1 cellular context compared by ENCODE assay signal in the genomic region with DNA sequence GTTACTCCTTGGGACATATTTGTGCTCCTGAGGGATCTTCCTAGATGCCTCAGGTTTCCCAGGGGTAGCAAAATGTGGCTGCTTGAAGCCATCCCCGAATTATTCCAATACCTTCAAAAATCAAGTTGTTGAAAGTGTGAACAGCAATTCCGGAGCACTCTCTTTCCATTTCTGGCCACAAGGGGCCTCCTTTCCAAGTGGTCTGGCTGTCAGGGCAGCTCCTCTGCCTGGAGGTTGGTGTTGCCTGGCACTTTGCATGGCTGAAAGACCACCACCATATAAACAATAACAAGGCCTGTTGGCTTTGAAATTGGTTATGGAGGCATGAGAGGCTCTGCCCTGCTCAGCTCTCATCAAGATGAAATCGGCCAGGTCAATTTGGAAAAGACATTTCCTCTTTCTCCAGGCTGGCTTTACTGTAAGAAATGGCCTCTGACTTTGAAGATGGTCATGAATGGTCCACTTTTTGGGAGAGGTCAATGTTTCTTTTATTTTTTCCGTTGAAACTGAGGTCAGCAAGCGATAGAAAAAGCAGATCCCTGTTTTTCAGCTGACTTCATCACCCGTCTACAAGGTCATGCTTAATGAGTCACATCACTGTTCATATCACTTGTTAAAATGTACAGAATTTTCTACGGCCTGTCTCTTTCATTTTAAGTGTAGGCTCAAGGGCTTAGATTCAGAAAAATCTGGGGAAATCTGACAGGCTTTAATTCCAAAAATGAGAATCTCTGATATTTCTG.
A peak's percentile ranks its signal among the peaks of the same experiment; 100 is the strongest.
TF ChIP-seq lines count a peak whose summit lies in the region.

No MANE protein-coding gene starts in this region.

TF ChIP-seq in HEK293, 187 proteins besides CTCF, POLR2A, EP300 and RAD21 (continued from another document and continues in another):
- peak; percentile 83 for TF ChIP-seq ZNF18 (tag by site-specific recombination; IDR thresholded peaks at IDR 0.05)
- 0 out of 2 replicates have a peak, but pooled peaks have one; percentile 6 for TF ChIP-seq ZNF660 (tag by site-specific recombination; IDR thresholded peaks at IDR 0.05)
- 0 out of 2 replicates have a peak, but pooled peaks have one; percentile 17 for TF ChIP-seq IKZF3 (tag by site-specific recombination; IDR thresholded peaks at IDR 0.05)
- TF ChIP-seq, protein P1, sequence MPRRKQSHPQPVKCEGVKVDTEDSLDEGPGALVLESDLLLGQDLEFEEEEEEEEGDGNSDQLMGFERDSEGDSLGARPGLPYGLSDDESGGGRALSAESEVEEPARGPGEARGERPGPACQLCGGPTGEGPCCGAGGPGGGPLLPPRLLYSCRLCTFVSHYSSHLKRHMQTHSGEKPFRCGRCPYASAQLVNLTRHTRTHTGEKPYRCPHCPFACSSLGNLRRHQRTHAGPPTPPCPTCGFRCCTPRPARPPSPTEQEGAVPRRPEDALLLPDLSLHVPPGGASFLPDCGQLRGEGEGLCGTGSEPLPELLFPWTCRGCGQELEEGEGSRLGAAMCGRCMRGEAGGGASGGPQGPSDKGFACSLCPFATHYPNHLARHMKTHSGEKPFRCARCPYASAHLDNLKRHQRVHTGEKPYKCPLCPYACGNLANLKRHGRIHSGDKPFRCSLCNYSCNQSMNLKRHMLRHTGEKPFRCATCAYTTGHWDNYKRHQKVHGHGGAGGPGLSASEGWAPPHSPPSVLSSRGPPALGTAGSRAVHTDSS (tag by site-specific recombination; IDR thresholded peaks at IDR 0.05), result no peak
- no peak for TF ChIP-seq ZNF248 (tag by site-specific recombination; IDR thresholded peaks at IDR 0.05)
- no peak for TF ChIP-seq PRDM2 (tag by site-specific recombination; IDR thresholded peaks at IDR 0.05; ENCODE audit: borderline replicate concordance)
- no peak for TF ChIP-seq ZNF114 (tag by site-specific recombination; IDR thresholded peaks at IDR 0.05)
- no peak for TF ChIP-seq ZNF837 (tag by site-specific recombination; IDR thresholded peaks at IDR 0.05)
- 0 out of 2 replicates have a peak, but pooled peaks have one; percentile 23 for TF ChIP-seq ZNF335 (tag by site-specific recombination; conservative IDR thresholded peaks at IDR 0.05)
- no peak for TF ChIP-seq KLF10 (tag by site-specific recombination; IDR thresholded peaks at IDR 0.05)
- TF ChIP-seq ZNF639 (tag by site-specific recombination; IDR thresholded peaks at IDR 0.05), result no peak
- no peak for TF ChIP-seq TCF7L2 (IDR thresholded peaks at IDR 0.05; ENCODE audit: borderline replicate concordance, low read depth, low read length)
- TF ChIP-seq HOXC10 (CRISPR knock-in tag; IDR thresholded peaks at IDR 0.05), result no peak
- TF ChIP-seq ZNF707 (tag by site-specific recombination; IDR thresholded peaks at IDR 0.05), result no peak
- no peak for TF ChIP-seq ZNF324 (tag by site-specific recombination; IDR thresholded peaks at IDR 0.05)
- TF ChIP-seq ZFP41 (tag by site-specific recombination; IDR thresholded peaks at IDR 0.05; ENCODE audit: borderline replicate concordance), result no peak
- TF ChIP-seq ZNF658 (tag by site-specific recombination; IDR thresholded peaks at IDR 0.05), result no peak
- no peak for TF ChIP-seq ZNF830 (tag by site-specific recombination; IDR thresholded peaks at IDR 0.05; ENCODE audit: low read depth)
- no peak for TF ChIP-seq ZNF529 (tag by site-specific recombination; IDR thresholded peaks at IDR 0.05; ENCODE audit: insufficient replicate concordance)
- no peak for TF ChIP-seq ZNF449 (tag by site-specific recombination; IDR thresholded peaks at IDR 0.05)
- no peak for TF ChIP-seq ZNF155 (tag by site-specific recombination; IDR thresholded peaks at IDR 0.05)
- TF ChIP-seq ZNF24 (tag by site-specific recombination; IDR thresholded peaks at IDR 0.05), result no peak
- no peak for TF ChIP-seq ZNF843 (tag by site-specific recombination; IDR thresholded peaks at IDR 0.05)
- TF ChIP-seq ZNF202 (tag by site-specific recombination; IDR thresholded peaks at IDR 0.05; ENCODE audit: borderline replicate concordance), result no peak
- TF ChIP-seq ZNF473 (tag by site-specific recombination; IDR thresholded peaks at IDR 0.05), result no peak
- no peak for TF ChIP-seq SP2 (tag by site-specific recombination; IDR thresholded peaks at IDR 0.05)
- TF ChIP-seq ZNF157 (tag by site-specific recombination; IDR thresholded peaks at IDR 0.05), result no peak
- TF ChIP-seq TRIM28 (IDR thresholded peaks at IDR 0.05; ENCODE audit: borderline replicate concordance, low read length), result 0 out of 2 replicates have a peak, but pooled peaks have one; percentile 74
- no peak for TF ChIP-seq ZNF629 (tag by site-specific recombination; IDR thresholded peaks at IDR 0.05)
- no peak for TF ChIP-seq ZNF623 (tag by site-specific recombination; IDR thresholded peaks at IDR 0.05)
- TF ChIP-seq ZNF174 (tag by site-specific recombination; IDR thresholded peaks at IDR 0.05), result no peak
- TF ChIP-seq ZNF654 (tag by site-specific recombination; IDR thresholded peaks at IDR 0.05; ENCODE audit: low read depth), result 0 out of 2 replicates have a peak, but pooled peaks have one; percentile 5
- TF ChIP-seq, protein P2, sequence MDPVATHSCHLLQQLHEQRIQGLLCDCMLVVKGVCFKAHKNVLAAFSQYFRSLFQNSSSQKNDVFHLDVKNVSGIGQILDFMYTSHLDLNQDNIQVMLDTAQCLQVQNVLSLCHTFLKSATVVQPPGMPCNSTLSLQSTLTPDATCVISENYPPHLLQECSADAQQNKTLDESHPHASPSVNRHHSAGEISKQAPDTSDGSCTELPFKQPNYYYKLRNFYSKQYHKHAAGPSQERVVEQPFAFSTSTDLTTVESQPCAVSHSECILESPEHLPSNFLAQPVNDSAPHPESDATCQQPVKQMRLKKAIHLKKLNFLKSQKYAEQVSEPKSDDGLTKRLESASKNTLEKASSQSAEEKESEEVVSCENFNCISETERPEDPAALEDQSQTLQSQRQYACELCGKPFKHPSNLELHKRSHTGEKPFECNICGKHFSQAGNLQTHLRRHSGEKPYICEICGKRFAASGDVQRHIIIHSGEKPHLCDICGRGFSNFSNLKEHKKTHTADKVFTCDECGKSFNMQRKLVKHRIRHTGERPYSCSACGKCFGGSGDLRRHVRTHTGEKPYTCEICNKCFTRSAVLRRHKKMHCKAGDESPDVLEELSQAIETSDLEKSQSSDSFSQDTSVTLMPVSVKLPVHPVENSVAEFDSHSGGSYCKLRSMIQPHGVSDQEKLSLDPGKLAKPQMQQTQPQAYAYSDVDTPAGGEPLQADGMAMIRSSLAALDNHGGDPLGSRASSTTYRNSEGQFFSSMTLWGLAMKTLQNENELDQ (tag by site-specific recombination; IDR thresholded peaks at IDR 0.05; ENCODE audit: low read depth), result no peak
- TF ChIP-seq ZNF280C (tag by site-specific recombination; IDR thresholded peaks at IDR 0.05), result no peak
- TF ChIP-seq MYNN (tag by site-specific recombination; IDR thresholded peaks at IDR 0.05; ENCODE audit: borderline replicate concordance), result no peak
- no peak for TF ChIP-seq ZNF354C (tag by site-specific recombination; IDR thresholded peaks at IDR 0.05; ENCODE audit: borderline replicate concordance, low read depth)
- TF ChIP-seq ZNF510 (tag by site-specific recombination; IDR thresholded peaks at IDR 0.05; ENCODE audit: insufficient replicate concordance), result no peak
- no peak for TF ChIP-seq ZNF121 (tag by site-specific recombination; IDR thresholded peaks at IDR 0.05)
- no peak for TF ChIP-seq ZNF792 (tag by site-specific recombination; IDR thresholded peaks at IDR 0.05)
